9 cellular contexts compared by ENCODE assay signal in the genomic region with DNA sequence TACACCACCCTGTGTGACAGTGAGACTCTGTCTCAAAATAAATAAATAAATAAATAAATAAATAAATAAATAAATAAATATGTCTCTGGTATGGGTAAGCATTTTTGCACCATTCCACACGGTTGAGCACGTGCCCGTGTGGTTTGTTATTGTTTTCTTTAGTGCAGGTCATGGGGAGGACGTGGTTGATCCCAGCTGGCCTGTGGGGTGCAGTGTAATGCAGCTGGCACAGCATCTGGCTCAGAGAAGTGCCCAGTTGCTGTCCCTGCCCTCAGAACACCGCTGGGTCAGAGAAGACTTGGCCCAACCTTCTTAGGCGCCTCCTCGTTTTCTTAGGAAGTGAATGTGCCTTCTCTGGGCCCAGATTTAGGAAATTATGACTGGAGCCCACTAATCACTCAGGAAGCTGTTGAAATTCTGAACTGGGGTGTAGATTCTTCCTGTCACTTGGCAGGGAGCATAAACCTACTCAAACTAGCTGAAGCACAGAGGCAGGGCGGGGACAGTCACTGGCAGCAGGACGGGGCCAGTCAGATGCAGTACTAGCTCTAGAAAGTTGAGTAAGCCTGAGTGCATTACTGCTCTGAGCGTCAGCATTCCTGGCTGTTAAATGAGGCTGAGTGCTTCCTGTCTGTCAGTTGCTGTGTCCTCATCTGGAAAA.
A peak's percentile ranks its signal among the peaks of the same experiment; 100 is the strongest.
DNase-seq lines count a peak whose midpoint lies in the region; ATAC-seq and TF ChIP-seq lines count a peak whose summit lies in the region.
"Had no signal": no experiment of that assay in that cellular context is flagged by ENCODE, and none has a peak within 500 bp of the region (broad histone marks: within the 10 kb centered on the region; RNA-seq: fewer than 3 reads in every experiment).

No MANE protein-coding gene starts in this region.

- no peak overlapping the region for H3K4me3 ChIP-seq in Panc1 (ENCODE audit: low read depth in 2 of 2, low read length in 2 of 2)
- H3K4me3 ChIP-seq in fibroblast of the aortic adventitia (ENCODE audit: low read depth, low read length) = no peak overlapping the region
- H3K4me3 ChIP-seq: GM12878 had no signal

- CTCF ChIA-PET in Panc1 (lab: Charles Lee) = no interaction called here

- intact Hi-C loops in Panc1 (cut with micrococcal nuclease; ENCODE audit: unreplicated experiment) = no loop called here

- no peak overlapping the region for H3K27ac ChIP-seq in Panc1 (ENCODE audit: low read length)

- no TSS peak for BruUV-seq in Panc1 (replicated peaks; lab: Mats Ljungman, UMichigan)

- in situ Hi-C loops in Caki2 (cut with HindIII; ENCODE audit: low pct_unique_long_range_greater_than_20kb, low sequenced_read_pairs) = no loop called here
- in situ Hi-C loops in Panc1 (cut with HindIII; ENCODE audit: low pct_unique_long_range_greater_than_20kb, low sequenced_read_pairs) = no loop called here

- no peaks in the 10 kb centered on the region for H3K36me3 ChIP-seq in Panc1 (ENCODE audit: control insufficient read depth, insufficient read depth, low read length)

- no peaks in the 10 kb centered on the region for H3K9me3 ChIP-seq in Panc1 (ENCODE audit: control insufficient read depth, insufficient read depth, low read depth, low read length)

- DNase-seq in Caki2 (ENCODE audit: low read depth) = peak; percentile 83
- peak; percentile 17 for DNase-seq in Panc1 (ENCODE audit: low read depth, low spot score)
- peak; percentile 95 for DNase-seq in fibroblast of the aortic adventitia (ENCODE audit: low read depth)
- DNase-seq in pons (ENCODE audit: low spot score) = peak; percentile 10
- DNase-seq in NCI-H1930 (lab: John Stamatoyannopoulos, UW) = no peak
- DNase-seq in stimulated activated CD4-positive, alpha-beta T cell treated with anti-CD3 and anti-CD28 coated beads, Interleukin-4, amount 100 ng/mL, for 24 hours = no peak
- no peak for DNase-seq in HuH-7 (ENCODE audit: low spot score)

- POLR2A ChIA-PET in Panc1 (lab: Charles Lee) = no interaction called here

- TF ChIP-seq CTCF in Panc1 (IDR thresholded peaks at IDR 0.05) (no peak), fibroblast of the aortic adventitia (IDR thresholded peaks at IDR 0.05; ENCODE audit: insufficient read depth, low read length) (no peak)

- peak; percentile 56 for ATAC-seq in Panc1
- no peak for ATAC-seq in HG02588 (IDR thresholded peaks at IDR 0.05; ENCODE audit: unreplicated experiment)
- ATAC-seq: GM12878 had no signal

- peaks cover 7% of the 10 kb centered on the region for H3K4me1 ChIP-seq in Panc1 (ENCODE audit: control insufficient read depth, insufficient read depth, low read length)

- H3K27me3 ChIP-seq in Panc1 (ENCODE audit: control insufficient read depth, insufficient read depth, low read length) = no peaks in the 10 kb centered on the region

Comparison
In these comparisons a context has a peak if more than half of its experiments do, and no peak if none do; other contexts are left out.
1. DNase-seq: peak in Caki2 (single experiment), Panc1 (single experiment), fibroblast of the aortic adventitia (single experiment) and pons (single experiment); none in NCI-H1930 (0 of 2), stimulated activated CD4-positive, alpha-beta T cell treated with anti-CD3 and anti-CD28 coated beads, Interleukin-4, amount 100 ng/mL, for 24 hours (single experiment) and HuH-7 (single experiment).